In genomic region chr16:73032548-73033270, GRCh38 we compare ENCODE assay signal across 10 cellular contexts. TPM values are rescaled to one million over a fixed set of nuclear protein-coding genes. Genes with fewer than 3 reads are reported as not detected.
DNase-seq lines count a peak whose midpoint lies in the region; ATAC-seq and TF ChIP-seq lines count a peak whose summit lies in the region.
"Had no signal": no experiment of that assay in that cellular context is flagged by ENCODE, and none has a peak within 500 bp of the region (broad histone marks: within the 10 kb centered on the region; RNA-seq: fewer than 3 reads in every experiment).

No MANE protein-coding gene starts in this region.

- H3K36me3 Mint-ChIP-seq in chondrocyte (ENCODE audit: low read depth) (peaks cover 2% of the 10 kb centered on the region), osteocyte (ENCODE audit: unreplicated experiment) (peaks cover 10% of the 10 kb centered on the region)
- H3K36me3 Mint-ChIP-seq in activated CD8-positive, alpha-beta memory T cell treated with anti-CD3 and anti-CD28 coated beads, Interleukin-2, amount 10 ng/mL, durations not matched to agents 7 days and 5 days = no peaks in the 10 kb centered on the region

- no peaks in the 10 kb centered on the region for H3K36me3 ChIP-seq in GM06990 (ENCODE audit: control insufficient read depth, insufficient read depth, low read length)

- DNase-seq in GM06990 (ENCODE audit: extremely low read depth, insufficient read length) (peak; percentile 44), chondrocyte (ENCODE audit: low spot score) (no peak), osteocyte (ENCODE audit: extremely low spot score, unreplicated experiment) (no peak), NCI-H1105 treated with DMSO at 0.1 percent for 48 hours (lab: John Stamatoyannopoulos, UW) (no peak), NCI-H2196 treated with DMSO at 0.1 percent for 48 hours (lab: John Stamatoyannopoulos, UW; ENCODE audit: unreplicated experiment) (no peak)
- DNase-seq in activated CD8-positive, alpha-beta memory T cell treated with anti-CD3 and anti-CD28 coated beads, Interleukin-2, amount 10 ng/mL, durations not matched to agents 7 days and 5 days = no peak
- DNase-seq: foreskin melanocyte, NCI-H1436 treated with DMSO at 0.1 percent for 48 hours had no signal

- H3K4me3 Mint-ChIP-seq in chondrocyte (ENCODE audit: unreplicated experiment) (peak overlapping the region; percentile 33), osteocyte (ENCODE audit: unreplicated experiment) (peak overlapping the region; percentile 42)
- H3K4me3 Mint-ChIP-seq in activated CD8-positive, alpha-beta memory T cell treated with anti-CD3 and anti-CD28 coated beads, Interleukin-2, amount 10 ng/mL, durations not matched to agents 7 days and 5 days = no peak overlapping the region

- H3K4me1 Mint-ChIP-seq in chondrocyte (ENCODE audit: low read depth) (peaks cover 89% of the 10 kb centered on the region), osteocyte (ENCODE audit: unreplicated experiment) (peaks cover 96% of the 10 kb centered on the region)
- H3K4me1 Mint-ChIP-seq in activated CD8-positive, alpha-beta memory T cell treated with anti-CD3 and anti-CD28 coated beads, Interleukin-2, amount 10 ng/mL, durations not matched to agents 7 days and 5 days = peaks cover 1% of the 10 kb centered on the region

- ATAC-seq in GM21717 (IDR thresholded peaks at IDR 0.05; ENCODE audit: unreplicated experiment) = peak; percentile 32
- ATAC-seq in activated CD8-positive, alpha-beta memory T cell treated with anti-CD3 and anti-CD28 coated beads, Interleukin-2, amount 10 ng/mL, durations not matched to agents 7 days and 5 days = no peak
- ATAC-seq in HG03108 (IDR thresholded peaks at IDR 0.05; ENCODE audit: unreplicated experiment) = no peak

- no peak for TF ChIP-seq CTCF in GM06990 (IDR thresholded peaks at IDR 0.05; ENCODE audit: insufficient read depth, low read length, poor library complexity, severe bottlenecking)
- TF ChIP-seq CTCF in chondrocyte (IDR thresholded peaks at IDR 0.05) = peak; percentile 19
- TF ChIP-seq CTCF in osteocyte (IDR thresholded peaks at IDR 0.05) = no peak

- peak overlapping the region; percentile 88 for H3K27ac Mint-ChIP-seq in chondrocyte (ENCODE audit: unreplicated experiment)
- peak overlapping the region; percentile 92 for H3K27ac Mint-ChIP-seq in osteocyte (ENCODE audit: unreplicated experiment)
- no peak overlapping the region for H3K27ac Mint-ChIP-seq in activated CD8-positive, alpha-beta memory T cell treated with anti-CD3 and anti-CD28 coated beads, Interleukin-2, amount 10 ng/mL, durations not matched to agents 7 days and 5 days

- peak overlapping the region; percentile 38 for H3K4me3 ChIP-seq in GM06990 (replicated peaks; ENCODE audit: low read depth, low read length)

- no peaks in the 10 kb centered on the region for H3K9me3 Mint-ChIP-seq in chondrocyte (ENCODE audit: low read depth)
- H3K9me3 Mint-ChIP-seq in osteocyte (ENCODE audit: unreplicated experiment) = no peaks in the 10 kb centered on the region
- peaks cover 3% of the 10 kb centered on the region for H3K9me3 Mint-ChIP-seq in activated CD8-positive, alpha-beta memory T cell treated with anti-CD3 and anti-CD28 coated beads, Interleukin-2, amount 10 ng/mL, durations not matched to agents 7 days and 5 days (ENCODE audit: low read depth)

- CTCF ChIA-PET in activated CD8-positive, alpha-beta memory T cell treated with anti-CD3 and anti-CD28 coated beads, Interleukin-2, amount 10 ng/mL, durations not matched to agents 7 days and 5 days (lab: Charles Lee) = no interaction called here

- no peaks in the 10 kb centered on the region for H3K27me3 Mint-ChIP-seq in chondrocyte (ENCODE audit: low read depth)
- H3K27me3 Mint-ChIP-seq in osteocyte (ENCODE audit: unreplicated experiment) = no peaks in the 10 kb centered on the region
- H3K27me3 Mint-ChIP-seq in activated CD8-positive, alpha-beta memory T cell treated with anti-CD3 and anti-CD28 coated beads, Interleukin-2, amount 10 ng/mL, durations not matched to agents 7 days and 5 days = peaks cover 27% of the 10 kb centered on the region

- no peaks in the 10 kb centered on the region for H3K27me3 ChIP-seq in GM06990 (replicated peaks; ENCODE audit: control insufficient read depth, insufficient read depth, low read length)

RNA-seq across cellular contexts. Expression of gene ZFHX3, which starts 15.2 kb away (rescaled TPM):
- 74.4 to 91.0 TPM (median 86.8 TPM) in 3 replicates for total RNA-seq in chondrocyte
- 89.1 and 97.0 TPM in 2 replicates for total RNA-seq in osteocyte
- 1 to 10 TPM in 1 of 2 experiments, under 1 TPM in 1; 0.32 to 1.9 TPM for total RNA-seq in activated CD8-positive, alpha-beta memory T cell treated with anti-CD3 and anti-CD28 coated beads, Interleukin-2, amount 10 ng/mL, durations not matched to agents 7 days and 5 days

Comparison
In these comparisons a context has a peak if more than half of its experiments do, and no peak if none do; other contexts are left out.
1. RNA of gene ZFHX3, which starts 15.2 kb away (total RNA-seq): 89.1 to 97.0 TPM in osteocyte and 74.4 to 91.0 TPM in chondrocyte; 0.32 to 1.9 TPM in activated CD8-positive, alpha-beta memory T cell treated with anti-CD3 and anti-CD28 coated beads, Interleukin-2, amount 10 ng/mL, durations not matched to agents 7 days and 5 days; every median in the first group is over 10 times any median in the second.